In the genomic region with DNA sequence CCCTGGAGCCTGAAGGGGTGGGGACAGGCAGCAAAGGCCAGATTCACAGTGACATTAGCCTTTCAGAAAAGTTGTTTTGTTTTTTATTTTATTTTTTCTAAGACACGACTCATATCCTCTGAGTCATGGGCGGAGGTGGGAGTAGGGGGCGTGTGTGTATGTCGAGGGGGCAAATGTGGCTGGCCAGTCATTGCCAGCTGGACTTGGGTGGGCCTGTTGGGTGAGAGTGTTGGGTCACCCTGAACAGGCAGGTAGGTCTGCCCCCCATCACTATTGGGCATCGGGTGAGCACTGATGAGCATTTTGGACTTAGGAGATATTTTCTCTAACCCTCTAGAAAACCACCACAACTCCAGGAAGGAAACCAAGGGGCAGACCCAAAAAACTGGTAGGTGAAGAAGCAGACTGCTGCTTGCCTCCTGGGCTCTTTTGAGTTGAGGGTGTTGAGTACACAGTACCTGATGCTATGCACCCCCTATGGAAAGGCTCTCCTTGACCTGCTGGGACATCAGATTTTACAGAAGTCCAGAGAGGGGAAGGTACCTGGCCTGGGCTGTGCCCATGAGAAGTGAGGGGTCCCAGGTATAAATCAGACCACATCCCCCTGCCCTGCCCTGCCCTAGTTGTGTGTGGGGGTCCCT, we compare ENCODE assay signal across 8 cellular contexts. TPM values are rescaled to one million over a fixed set of nuclear protein-coding genes. Genes with fewer than 3 reads are reported as not detected.
DNase-seq lines count a peak whose midpoint lies in the region; ATAC-seq and TF ChIP-seq lines count a peak whose summit lies in the region.

No MANE protein-coding gene starts in this region.

- H3K4me3 ChIP-seq in body of pancreas = no peak overlapping the region

- H3K9me3 Mint-ChIP-seq in brain (peaks cover 0 to 4% (median 0%) of the 10 kb centered on the region in 5 experiments), nephron progenitor cell (no peaks in the 10 kb centered on the region)

- H3K4me1 Mint-ChIP-seq in brain (peaks cover 68% of the 10 kb centered on the region), nephron progenitor cell (peaks cover 79% of the 10 kb centered on the region)

- intact Hi-C loops in body of pancreas (cut with DNase I) = no loop called here

- no peak overlapping the region for H3K27ac ChIP-seq in body of pancreas

- no peak for ATAC-seq in HG03095 (IDR thresholded peaks at IDR 0.05; ENCODE audit: unreplicated experiment)
- ATAC-seq in body of pancreas = no peak

- H3K4me3 Mint-ChIP-seq in brain = peak overlapping the region in 2 of 5 experiments; percentile 24 to 38
- no peak overlapping the region for H3K4me3 Mint-ChIP-seq in nephron progenitor cell

- whole genome bisulfite sequencing in body of pancreas, 2 donors = 71 to 80% methylated on average over 5 of the region's 5 CpGs

- H3K9me3 ChIP-seq in body of pancreas = no peaks in the 10 kb centered on the region

- H3K27ac Mint-ChIP-seq in brain (peak overlapping the region in 4 of 5 experiments; percentile 13 to 85 (median 48)), nephron progenitor cell (peak overlapping the region; percentile 66)

- no peaks in the 10 kb centered on the region for H3K36me3 ChIP-seq in body of pancreas (replicated peaks in 1 of 2; ENCODE audit: insufficient read depth in 1 of 2, low read depth in 2 of 2)

- no peak for TF ChIP-seq CTCF in brain (conservative IDR thresholded peaks at IDR 0.05)
- no peak for TF ChIP-seq CTCF in nephron progenitor cell (IDR thresholded peaks at IDR 0.05)
- no peak for TF ChIP-seq CTCF in body of pancreas (IDR thresholded peaks at IDR 0.05)

- H3K27me3 Mint-ChIP-seq in brain (peaks cover 7% of the 10 kb centered on the region), nephron progenitor cell (ENCODE audit: low read depth, poor library complexity) (no peaks in the 10 kb centered on the region)

- H3K4me1 ChIP-seq in body of pancreas = peaks cover 23% of the 10 kb centered on the region

- no peaks in the 10 kb centered on the region for H3K27me3 ChIP-seq in body of pancreas

- TF ChIP-seq POLR2A in body of pancreas (IDR thresholded peaks at IDR 0.05) = no peak

- DNase-seq in D341Med (ENCODE audit: low spot score) (peak; percentile 4), LHCN-M2 (ENCODE audit: low read depth) (peak; percentile 67), nephron progenitor cell (no peak), body of pancreas (no peak), cerebellar cortex (ENCODE audit: low spot score) (no peak), iPS-NIHi11 (ENCODE audit: low spot score) (no peak)

- H3K36me3 Mint-ChIP-seq in brain (peaks cover 25% of the 10 kb centered on the region), nephron progenitor cell (ENCODE audit: low read depth) (peaks cover 41% of the 10 kb centered on the region)

RNA-seq across cellular contexts. Expression of gene SMIM29, which starts 5.6 kb away (rescaled TPM):
- 73.4 and 75.4 TPM in 2 replicates for total RNA-seq in LHCN-M2 (2014; rRNA removed)
- 55.3 TPM for polyA plus RNA-seq in LHCN-M2 (2012)
- 92.4 TPM for polyA plus RNA-seq in brain (ENCODE audit: insufficient read depth, low read depth, low replicate concordance)
- total RNA-seq in body of pancreas = 10 to 100 TPM in 1 of 2 donors, 1 to 10 TPM in 1; 8.6 to 21.5 TPM

RNA-seq across cellular contexts. Expression of gene HMGA1, which starts 6.6 kb away (rescaled TPM):
- 420 and 508 TPM in 2 replicates for total RNA-seq in LHCN-M2 (2014; rRNA removed)
- polyA plus RNA-seq in LHCN-M2 (2012) = 237 TPM
- 93.9 TPM for polyA plus RNA-seq in brain (ENCODE audit: insufficient read depth, low read depth, low replicate concordance)
- total RNA-seq in body of pancreas = 10 to 100 TPM; 22.6 to 27.7 TPM

Comparison
In these comparisons a context has a peak if more than half of its experiments do, and no peak if none do; other contexts are left out.
1. DNase-seq: peak in D341Med (single experiment) and LHCN-M2 (single experiment); none in nephron progenitor cell (single experiment), body of pancreas (0 of 4), cerebellar cortex (single experiment) and iPS-NIHi11 (single experiment).
2. RNA of gene HMGA1, which starts 6.6 kb away (total RNA-seq): 420 to 508 TPM in LHCN-M2; 22.6 to 27.7 TPM in body of pancreas; every median in the first group is over 10 times any median in the second.